19 cellular contexts compared by ENCODE assay signal in the genomic region with DNA sequence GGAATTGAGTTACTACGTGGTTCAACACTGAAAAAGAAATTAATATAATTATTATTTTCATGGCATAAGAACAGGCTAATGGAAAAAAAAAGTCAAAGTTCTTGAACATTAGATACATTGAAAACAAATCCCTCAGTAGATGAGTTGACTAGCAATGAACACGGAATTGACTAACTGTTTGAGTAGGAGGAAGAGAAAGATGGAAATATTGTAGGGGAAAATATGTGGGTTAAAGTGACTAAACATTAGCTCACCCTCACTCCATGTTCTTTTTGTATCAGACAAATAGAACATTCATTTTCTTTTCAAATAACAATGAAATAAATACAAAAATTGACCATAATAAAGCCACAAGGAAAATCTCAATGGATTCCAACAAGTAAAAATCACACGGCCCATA.
DNase-seq lines count a peak whose midpoint lies in the region; ATAC-seq, FAIRE-seq and TF ChIP-seq lines count a peak whose summit lies in the region.
"Had no signal": no experiment of that assay in that cellular context is flagged by ENCODE, and none has a peak within 500 bp of the region (broad histone marks: within the 10 kb centered on the region; RNA-seq: fewer than 3 reads in every experiment).

No MANE protein-coding gene starts in this region.

- H3K36me3 ChIP-seq in ACC112 (ENCODE audit: insufficient read depth, low read length), result no peaks in the 10 kb centered on the region
- H3K36me3 ChIP-seq in mammary epithelial cell (ENCODE audit: insufficient read depth, low read length), result no peaks in the 10 kb centered on the region
- H3K36me3 ChIP-seq in H7 (replicated peaks; ENCODE audit: control insufficient read depth, insufficient read depth, low read length), result no peaks in the 10 kb centered on the region
- H3K36me3 ChIP-seq in pancreas, result no peaks in the 10 kb centered on the region
- H3K36me3 ChIP-seq: BLaER1 treated with 17β-estradiol and CSF1 and Interleukin-3, amounts not matched to agents 10 nM and 100 nM had no signal

- intact Hi-C loops in mammary epithelial cell (cut with micrococcal nuclease) (no loop called here), pancreas (cut with DNase I) (no loop called here)

- H3K4me2 ChIP-seq in mammary epithelial cell (ENCODE audit: insufficient read depth, low read depth, low read length), result no peak overlapping the region
- H3K4me2 ChIP-seq: BLaER1 treated with 17β-estradiol and CSF1 and Interleukin-3, amounts not matched to agents 10 nM and 100 nM had no signal

- ATAC-seq in foreskin keratinocyte (peak; percentile 46), HG02642 (IDR thresholded peaks at IDR 0.05; ENCODE audit: poor library complexity, unreplicated experiment) (no peak), pancreas (no peak)

- no TSS peak for BruUV-seq in mammary epithelial cell (replicated peaks; lab: Mats Ljungman, UMichigan)

- CTCF ChIA-PET in mammary epithelial cell (lab: Charles Lee; ENCODE audit: low non-redundant PET), result no interaction called here

- peak; percentile 11 for DNase-seq in HS-5 (ENCODE audit: low read depth)
- peak; percentile 46 for DNase-seq in mammary epithelial cell
- DNase-seq in foreskin keratinocyte, result peak in 1 of 2 donors; percentile 23
- DNase-seq in H7, result no peak
- no peak for DNase-seq in pancreas
- no peak for DNase-seq in NOMO-1 (lab: John Stamatoyannopoulos, UW; ENCODE audit: unreplicated experiment in 2 of 2)
- DNase-seq: CD8-positive, alpha-beta memory T cell; DMS79; Karpas-422; NCI-H1930; NCI-H2171; NCI-H446; NCI-H69; OCI-M1; RPMI8226; SIG-M5 had no signal

- H3K9ac ChIP-seq in mammary epithelial cell (ENCODE audit: insufficient read depth, low read length), result no peak overlapping the region
- H3K9ac ChIP-seq: BLaER1 treated with 17β-estradiol and CSF1 and Interleukin-3, amounts not matched to agents 10 nM and 100 nM had no signal

- H3K4me1 ChIP-seq in ACC112 (ENCODE audit: control insufficient read depth, insufficient read depth, low read length, unreplicated experiment), result peaks cover 9% of the 10 kb centered on the region
- no peaks in the 10 kb centered on the region for H3K4me1 ChIP-seq in mammary epithelial cell (ENCODE audit: insufficient read depth, low read length)
- H3K4me1 ChIP-seq in foreskin keratinocyte, result no peaks in the 10 kb centered on the region
- no peaks in the 10 kb centered on the region for H3K4me1 ChIP-seq in pancreas
- H3K4me1 ChIP-seq: BLaER1 treated with 17β-estradiol and CSF1 and Interleukin-3, amounts not matched to agents 10 nM and 100 nM had no signal

- H3K9me3 ChIP-seq in mammary epithelial cell (replicated peaks; ENCODE audit: insufficient read depth, low read length) (peaks cover 3% of the 10 kb centered on the region), pancreas (no peaks in the 10 kb centered on the region)
- H3K9me3 ChIP-seq: BLaER1 treated with 17β-estradiol and CSF1 and Interleukin-3, amounts not matched to agents 10 nM and 100 nM had no signal

- WGBS in mammary epithelial cell (ENCODE audit: low coverage, missing lambda C conversion rate), result 49% methylated on average over 3 of the region's 3 CpGs
- 44 to 67% methylated on average over 3 of the region's 3 CpGs for WGBS in pancreas, 2 donors

- no peak for FAIRE-seq in pancreas (lab: Jason Lieb, UNC)

- H2AFZ ChIP-seq in ACC112 (ENCODE audit: low read length, unreplicated experiment) (peak overlapping the region; percentile 58), mammary epithelial cell (ENCODE audit: low read depth, low read length) (no peak overlapping the region)

- in situ Hi-C loops in mammary epithelial cell (cut with MboI; ENCODE audit: low sequenced_read_pairs in 2 of 2), result no loop called here

- H3K27me3 ChIP-seq in ACC112 (ENCODE audit: insufficient read depth, low read length) (no peaks in the 10 kb centered on the region), mammary epithelial cell (ENCODE audit: insufficient read depth, low read length) (no peaks in the 10 kb centered on the region), foreskin keratinocyte (no peaks in the 10 kb centered on the region), H7 (ENCODE audit: control insufficient read depth, insufficient read depth, low read length) (no peaks in the 10 kb centered on the region), pancreas (no peaks in the 10 kb centered on the region)
- H3K27me3 ChIP-seq: BLaER1 treated with 17β-estradiol and CSF1 and Interleukin-3, amounts not matched to agents 10 nM and 100 nM had no signal

- peak overlapping the region; percentile 29; the same call in 1 of the 2 replicates for H3K4me3 ChIP-seq in ACC112 (ENCODE audit: low read depth, low read length)
- H3K4me3 ChIP-seq in mammary epithelial cell (replicated peaks in 1 of 3; ENCODE audit: insufficient read depth in 1 of 3, low read depth in 2 of 3, low read length in 3 of 3), result no peak overlapping the region
- H3K4me3 ChIP-seq in H7 (ENCODE audit: insufficient read depth, low read depth, low read length), result no peak overlapping the region
- no peak overlapping the region for H3K4me3 ChIP-seq in pancreas
- H3K4me3 ChIP-seq: BLaER1 treated with 17β-estradiol and CSF1 and Interleukin-3, amounts not matched to agents 10 nM and 100 nM had no signal

- H3K79me2 ChIP-seq in ACC112 (ENCODE audit: control insufficient read depth, insufficient read depth, low read length, unreplicated experiment), result no peaks in the 10 kb centered on the region
- no peaks in the 10 kb centered on the region for H3K79me2 ChIP-seq in mammary epithelial cell (ENCODE audit: insufficient read depth, low read length)

- TF ChIP-seq CTCF in mammary epithelial cell (conservative IDR thresholded peaks at IDR 0.05 in 1 of 2, IDR thresholded peaks at IDR 0.05 in 1 of 2; ENCODE audit: extremely low read depth in 1 of 2, insufficient read depth in 1 of 2, low read depth in 1 of 2, low read length in 2 of 2), result no peak
- TF ChIP-seq CTCF in foreskin keratinocyte (conservative IDR thresholded peaks at IDR 0.05), result no peak
- no peak for TF ChIP-seq CTCF in pancreas (IDR thresholded peaks at IDR 0.05)

- peak overlapping the region; percentile 63 for H3K27ac ChIP-seq in ACC112 (ENCODE audit: low read depth, low read length)
- H3K27ac ChIP-seq in mammary epithelial cell (ENCODE audit: insufficient read depth, low read depth, low read length), result no peak overlapping the region
- no peak overlapping the region for H3K27ac ChIP-seq in foreskin keratinocyte
- no peak overlapping the region for H3K27ac ChIP-seq in pancreas
- H3K27ac ChIP-seq: BLaER1 treated with 17β-estradiol and CSF1 and Interleukin-3, amounts not matched to agents 10 nM and 100 nM had no signal

- dilution Hi-C loops in mammary epithelial cell (cut with HindIII; ENCODE audit: low sequenced_read_pairs), result no loop called here

- no peaks in the 10 kb centered on the region for H4K20me1 ChIP-seq in mammary epithelial cell (ENCODE audit: insufficient read depth, low read length)
- H4K20me1 ChIP-seq: BLaER1 treated with 17β-estradiol and CSF1 and Interleukin-3, amounts not matched to agents 10 nM and 100 nM had no signal

Comparison
In these comparisons a context has a peak if more than half of its experiments do, and no peak if none do; other contexts are left out.
1. DNase-seq: peak in HS-5 (single experiment) and mammary epithelial cell (single experiment); none in H7 (single experiment), pancreas (0 of 6) and NOMO-1 (0 of 2).